Comparison of ENCODE assay signal across 1 cellular context in the genomic region with DNA sequence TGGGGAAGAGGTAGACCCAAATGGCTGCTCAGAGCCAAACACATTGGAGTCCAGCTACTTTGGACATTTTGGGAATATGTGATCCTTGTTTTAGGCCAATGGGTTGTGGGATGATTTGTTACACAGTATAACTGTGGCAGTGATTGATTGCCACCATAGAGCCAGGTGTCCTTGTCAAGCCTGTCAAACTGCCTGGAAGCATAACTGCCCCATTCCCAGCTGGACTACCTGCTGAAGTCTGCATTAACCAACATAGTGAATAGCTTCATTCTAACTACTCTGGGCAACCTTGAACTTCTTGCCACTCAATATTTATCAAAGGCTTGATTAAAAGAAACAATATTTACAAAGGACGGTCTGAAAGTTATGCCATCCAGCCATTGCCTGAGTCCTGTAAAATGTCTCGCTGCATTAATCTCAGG.
TF ChIP-seq lines count a peak whose summit lies in the region.

No MANE protein-coding gene starts in this region.

TF ChIP-seq in HepG2, 621 proteins besides CTCF, POLR2A, EP300 and RAD21 (continued from another document and continues in another):
- TF ChIP-seq, protein P1, sequence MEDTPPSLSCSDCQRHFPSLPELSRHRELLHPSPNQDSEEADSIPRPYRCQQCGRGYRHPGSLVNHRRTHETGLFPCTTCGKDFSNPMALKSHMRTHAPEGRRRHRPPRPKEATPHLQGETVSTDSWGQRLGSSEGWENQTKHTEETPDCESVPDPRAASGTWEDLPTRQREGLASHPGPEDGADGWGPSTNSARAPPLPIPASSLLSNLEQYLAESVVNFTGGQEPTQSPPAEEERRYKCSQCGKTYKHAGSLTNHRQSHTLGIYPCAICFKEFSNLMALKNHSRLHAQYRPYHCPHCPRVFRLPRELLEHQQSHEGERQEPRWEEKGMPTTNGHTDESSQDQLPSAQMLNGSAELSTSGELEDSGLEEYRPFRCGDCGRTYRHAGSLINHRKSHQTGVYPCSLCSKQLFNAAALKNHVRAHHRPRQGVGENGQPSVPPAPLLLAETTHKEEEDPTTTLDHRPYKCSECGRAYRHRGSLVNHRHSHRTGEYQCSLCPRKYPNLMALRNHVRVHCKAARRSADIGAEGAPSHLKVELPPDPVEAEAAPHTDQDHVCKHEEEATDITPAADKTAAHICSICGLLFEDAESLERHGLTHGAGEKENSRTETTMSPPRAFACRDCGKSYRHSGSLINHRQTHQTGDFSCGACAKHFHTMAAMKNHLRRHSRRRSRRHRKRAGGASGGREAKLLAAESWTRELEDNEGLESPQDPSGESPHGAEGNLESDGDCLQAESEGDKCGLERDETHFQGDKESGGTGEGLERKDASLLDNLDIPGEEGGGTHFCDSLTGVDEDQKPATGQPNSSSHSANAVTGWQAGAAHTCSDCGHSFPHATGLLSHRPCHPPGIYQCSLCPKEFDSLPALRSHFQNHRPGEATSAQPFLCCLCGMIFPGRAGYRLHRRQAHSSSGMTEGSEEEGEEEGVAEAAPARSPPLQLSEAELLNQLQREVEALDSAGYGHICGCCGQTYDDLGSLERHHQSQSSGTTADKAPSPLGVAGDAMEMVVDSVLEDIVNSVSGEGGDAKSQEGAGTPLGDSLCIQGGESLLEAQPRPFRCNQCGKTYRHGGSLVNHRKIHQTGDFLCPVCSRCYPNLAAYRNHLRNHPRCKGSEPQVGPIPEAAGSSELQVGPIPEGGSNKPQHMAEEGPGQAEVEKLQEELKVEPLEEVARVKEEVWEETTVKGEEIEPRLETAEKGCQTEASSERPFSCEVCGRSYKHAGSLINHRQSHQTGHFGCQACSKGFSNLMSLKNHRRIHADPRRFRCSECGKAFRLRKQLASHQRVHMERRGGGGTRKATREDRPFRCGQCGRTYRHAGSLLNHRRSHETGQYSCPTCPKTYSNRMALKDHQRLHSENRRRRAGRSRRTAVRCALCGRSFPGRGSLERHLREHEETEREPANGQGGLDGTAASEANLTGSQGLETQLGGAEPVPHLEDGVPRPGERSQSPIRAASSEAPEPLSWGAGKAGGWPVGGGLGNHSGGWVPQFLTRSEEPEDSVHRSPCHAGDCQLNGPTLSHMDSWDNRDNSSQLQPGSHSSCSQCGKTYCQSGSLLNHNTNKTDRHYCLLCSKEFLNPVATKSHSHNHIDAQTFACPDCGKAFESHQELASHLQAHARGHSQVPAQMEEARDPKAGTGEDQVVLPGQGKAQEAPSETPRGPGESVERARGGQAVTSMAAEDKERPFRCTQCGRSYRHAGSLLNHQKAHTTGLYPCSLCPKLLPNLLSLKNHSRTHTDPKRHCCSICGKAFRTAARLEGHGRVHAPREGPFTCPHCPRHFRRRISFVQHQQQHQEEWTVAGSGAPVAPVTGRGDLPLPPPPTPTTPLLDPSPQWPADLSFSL (CRISPR knock-in tag; IDR thresholded peaks at IDR 0.05): no peak
- no peak for TF ChIP-seq ISX (CRISPR knock-in tag; conservative IDR thresholded peaks at IDR 0.05)
- no peak for TF ChIP-seq ZNF607 (CRISPR knock-in tag; IDR thresholded peaks at IDR 0.05; ENCODE audit: borderline replicate concordance)
- peak; percentile 80; the same call in 1 of the 2 replicates for TF ChIP-seq SOX5 (CRISPR knock-in tag; IDR thresholded peaks at IDR 0.05; ENCODE audit: borderline replicate concordance)
- TF ChIP-seq ZNF629 (CRISPR knock-in tag; conservative IDR thresholded peaks at IDR 0.05): no peak
- no peak for TF ChIP-seq NFE2L1 (CRISPR knock-in tag; IDR thresholded peaks at IDR 0.05; ENCODE audit: borderline replicate concordance)
- peak; percentile 66 for TF ChIP-seq SAP130 (CRISPR knock-in tag; IDR thresholded peaks at IDR 0.05; ENCODE audit: low read depth)
- TF ChIP-seq NR2F6 (IDR thresholded peaks at IDR 0.05): peak; percentile 90
- peak; percentile 94 for TF ChIP-seq NR2F6 (CRISPR knock-in tag; IDR thresholded peaks at IDR 0.05)
- TF ChIP-seq ZSCAN12 (CRISPR knock-in tag; IDR thresholded peaks at IDR 0.05): no peak
- TF ChIP-seq NCOR1 (IDR thresholded peaks at IDR 0.05; ENCODE audit: borderline replicate concordance, low read length): peak; percentile 64; the same call in 1 of the 2 replicates
- peak; percentile 46; the same call in 1 of the 2 replicates for TF ChIP-seq CREM (IDR thresholded peaks at IDR 0.05)
- TF ChIP-seq CREM (CRISPR knock-in tag; IDR thresholded peaks at IDR 0.05): no peak
- TF ChIP-seq, protein P2, sequence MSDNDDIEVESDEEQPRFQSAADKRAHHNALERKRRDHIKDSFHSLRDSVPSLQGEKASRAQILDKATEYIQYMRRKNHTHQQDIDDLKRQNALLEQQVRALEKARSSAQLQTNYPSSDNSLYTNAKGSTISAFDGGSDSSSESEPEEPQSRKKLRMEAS (IDR thresholded peaks at IDR 0.05): no peak
- TF ChIP-seq KDM2A (CRISPR knock-in tag; IDR thresholded peaks at IDR 0.05; ENCODE audit: borderline replicate concordance, low read depth): no peak
- TF ChIP-seq MEIS1 (CRISPR knock-in tag; IDR thresholded peaks at IDR 0.05; ENCODE audit: borderline replicate concordance): peak; percentile 97; the same call in 1 of the 2 replicates
- TF ChIP-seq, protein P3, sequence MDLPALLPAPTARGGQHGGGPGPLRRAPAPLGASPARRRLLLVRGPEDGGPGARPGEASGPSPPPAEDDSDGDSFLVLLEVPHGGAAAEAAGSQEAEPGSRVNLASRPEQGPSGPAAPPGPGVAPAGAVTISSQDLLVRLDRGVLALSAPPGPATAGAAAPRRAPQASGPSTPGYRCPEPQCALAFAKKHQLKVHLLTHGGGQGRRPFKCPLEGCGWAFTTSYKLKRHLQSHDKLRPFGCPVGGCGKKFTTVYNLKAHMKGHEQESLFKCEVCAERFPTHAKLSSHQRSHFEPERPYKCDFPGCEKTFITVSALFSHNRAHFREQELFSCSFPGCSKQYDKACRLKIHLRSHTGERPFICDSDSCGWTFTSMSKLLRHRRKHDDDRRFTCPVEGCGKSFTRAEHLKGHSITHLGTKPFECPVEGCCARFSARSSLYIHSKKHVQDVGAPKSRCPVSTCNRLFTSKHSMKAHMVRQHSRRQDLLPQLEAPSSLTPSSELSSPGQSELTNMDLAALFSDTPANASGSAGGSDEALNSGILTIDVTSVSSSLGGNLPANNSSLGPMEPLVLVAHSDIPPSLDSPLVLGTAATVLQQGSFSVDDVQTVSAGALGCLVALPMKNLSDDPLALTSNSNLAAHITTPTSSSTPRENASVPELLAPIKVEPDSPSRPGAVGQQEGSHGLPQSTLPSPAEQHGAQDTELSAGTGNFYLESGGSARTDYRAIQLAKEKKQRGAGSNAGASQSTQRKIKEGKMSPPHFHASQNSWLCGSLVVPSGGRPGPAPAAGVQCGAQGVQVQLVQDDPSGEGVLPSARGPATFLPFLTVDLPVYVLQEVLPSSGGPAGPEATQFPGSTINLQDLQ (CRISPR knock-in tag; IDR thresholded peaks at IDR 0.05): no peak
- TF ChIP-seq, protein P4, sequence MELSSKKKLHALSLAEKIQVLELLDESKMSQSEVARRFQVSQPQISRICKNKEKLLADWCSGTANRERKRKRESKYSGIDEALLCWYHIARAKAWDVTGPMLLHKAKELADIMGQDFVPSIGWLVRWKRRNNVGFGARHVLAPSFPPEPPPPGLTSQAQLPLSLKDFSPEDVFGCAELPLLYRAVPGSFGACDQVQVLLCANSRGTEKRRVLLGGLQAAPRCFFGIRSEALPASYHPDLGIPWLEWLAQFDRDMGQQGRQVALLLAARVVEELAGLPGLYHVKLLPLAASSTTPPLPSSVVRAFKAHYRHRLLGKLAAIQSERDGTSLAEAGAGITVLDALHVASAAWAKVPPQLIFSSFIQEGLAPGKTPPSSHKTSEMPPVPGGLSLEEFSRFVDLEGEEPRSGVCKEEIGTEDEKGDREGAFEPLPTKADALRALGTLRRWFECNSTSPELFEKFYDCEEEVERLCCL (CRISPR knock-in tag; IDR thresholded peaks at IDR 0.05; ENCODE audit: borderline replicate concordance): no peak
- TF ChIP-seq ZNF691 (CRISPR knock-in tag; IDR thresholded peaks at IDR 0.05; ENCODE audit: borderline replicate concordance, low read depth): no peak
- no peak for TF ChIP-seq STAT5B (CRISPR knock-in tag; IDR thresholded peaks at IDR 0.05)
- TF ChIP-seq NR3C1 (CRISPR knock-in tag; IDR thresholded peaks at IDR 0.05): no peak
- no peak for TF ChIP-seq JUN (CRISPR knock-in tag; IDR thresholded peaks at IDR 0.05)
- TF ChIP-seq MTERF4 (CRISPR knock-in tag; IDR thresholded peaks at IDR 0.05): no peak; the same call in 1 of the 2 replicates
- TF ChIP-seq SIN3A (IDR thresholded peaks at IDR 0.05; ENCODE audit: borderline replicate concordance, low read depth, low read length): no peak
- TF ChIP-seq SATB2 (CRISPR knock-in tag; IDR thresholded peaks at IDR 0.05): no peak
- peak; percentile 78; the same call in 1 of the 2 replicates for TF ChIP-seq RXRB (CRISPR knock-in tag; IDR thresholded peaks at IDR 0.05; ENCODE audit: borderline replicate concordance)
- TF ChIP-seq CBX2 (IDR thresholded peaks at IDR 0.05; ENCODE audit: low read depth, low read length): no peak
- TF ChIP-seq CBX2 (CRISPR knock-in tag; IDR thresholded peaks at IDR 0.05; ENCODE audit: low read depth): peak; percentile 65; the same call in 1 of the 2 replicates
- no peak for TF ChIP-seq ATAD3A (CRISPR knock-in tag; IDR thresholded peaks at IDR 0.05)
- TF ChIP-seq, protein P5, sequence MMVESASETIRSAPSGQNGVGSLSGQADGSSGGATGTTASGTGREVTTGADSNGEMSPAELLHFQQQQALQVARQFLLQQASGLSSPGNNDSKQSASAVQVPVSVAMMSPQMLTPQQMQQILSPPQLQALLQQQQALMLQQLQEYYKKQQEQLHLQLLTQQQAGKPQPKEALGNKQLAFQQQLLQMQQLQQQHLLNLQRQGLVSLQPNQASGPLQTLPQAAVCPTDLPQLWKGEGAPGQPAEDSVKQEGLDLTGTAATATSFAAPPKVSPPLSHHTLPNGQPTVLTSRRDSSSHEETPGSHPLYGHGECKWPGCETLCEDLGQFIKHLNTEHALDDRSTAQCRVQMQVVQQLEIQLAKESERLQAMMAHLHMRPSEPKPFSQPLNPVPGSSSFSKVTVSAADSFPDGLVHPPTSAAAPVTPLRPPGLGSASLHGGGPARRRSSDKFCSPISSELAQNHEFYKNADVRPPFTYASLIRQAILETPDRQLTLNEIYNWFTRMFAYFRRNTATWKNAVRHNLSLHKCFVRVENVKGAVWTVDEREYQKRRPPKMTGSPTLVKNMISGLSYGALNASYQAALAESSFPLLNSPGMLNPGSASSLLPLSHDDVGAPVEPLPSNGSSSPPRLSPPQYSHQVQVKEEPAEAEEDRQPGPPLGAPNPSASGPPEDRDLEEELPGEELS (CRISPR knock-in tag; IDR thresholded peaks at IDR 0.05): peak; percentile 69
- no peak for TF ChIP-seq NFKB2 (CRISPR knock-in tag; IDR thresholded peaks at IDR 0.05; ENCODE audit: borderline replicate concordance)
- peak; percentile 70; the same call in 1 of the 2 replicates for TF ChIP-seq TCF7L2 (IDR thresholded peaks at IDR 0.05; ENCODE audit: low read depth, low read length)
- no peak for TF ChIP-seq ZFP36L1 (CRISPR knock-in tag; IDR thresholded peaks at IDR 0.05)
- TF ChIP-seq, protein P6, sequence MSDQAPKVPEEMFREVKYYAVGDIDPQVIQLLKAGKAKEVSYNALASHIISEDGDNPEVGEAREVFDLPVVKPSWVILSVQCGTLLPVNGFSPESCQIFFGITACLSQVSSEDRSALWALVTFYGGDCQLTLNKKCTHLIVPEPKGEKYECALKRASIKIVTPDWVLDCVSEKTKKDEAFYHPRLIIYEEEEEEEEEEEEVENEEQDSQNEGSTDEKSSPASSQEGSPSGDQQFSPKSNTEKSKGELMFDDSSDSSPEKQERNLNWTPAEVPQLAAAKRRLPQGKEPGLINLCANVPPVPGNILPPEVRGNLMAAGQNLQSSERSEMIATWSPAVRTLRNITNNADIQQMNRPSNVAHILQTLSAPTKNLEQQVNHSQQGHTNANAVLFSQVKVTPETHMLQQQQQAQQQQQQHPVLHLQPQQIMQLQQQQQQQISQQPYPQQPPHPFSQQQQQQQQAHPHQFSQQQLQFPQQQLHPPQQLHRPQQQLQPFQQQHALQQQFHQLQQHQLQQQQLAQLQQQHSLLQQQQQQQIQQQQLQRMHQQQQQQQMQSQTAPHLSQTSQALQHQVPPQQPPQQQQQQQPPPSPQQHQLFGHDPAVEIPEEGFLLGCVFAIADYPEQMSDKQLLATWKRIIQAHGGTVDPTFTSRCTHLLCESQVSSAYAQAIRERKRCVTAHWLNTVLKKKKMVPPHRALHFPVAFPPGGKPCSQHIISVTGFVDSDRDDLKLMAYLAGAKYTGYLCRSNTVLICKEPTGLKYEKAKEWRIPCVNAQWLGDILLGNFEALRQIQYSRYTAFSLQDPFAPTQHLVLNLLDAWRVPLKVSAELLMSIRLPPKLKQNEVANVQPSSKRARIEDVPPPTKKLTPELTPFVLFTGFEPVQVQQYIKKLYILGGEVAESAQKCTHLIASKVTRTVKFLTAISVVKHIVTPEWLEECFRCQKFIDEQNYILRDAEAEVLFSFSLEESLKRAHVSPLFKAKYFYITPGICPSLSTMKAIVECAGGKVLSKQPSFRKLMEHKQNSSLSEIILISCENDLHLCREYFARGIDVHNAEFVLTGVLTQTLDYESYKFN (CRISPR knock-in tag; conservative IDR thresholded peaks at IDR 0.05): peak; percentile 71
- TF ChIP-seq, protein P7, sequence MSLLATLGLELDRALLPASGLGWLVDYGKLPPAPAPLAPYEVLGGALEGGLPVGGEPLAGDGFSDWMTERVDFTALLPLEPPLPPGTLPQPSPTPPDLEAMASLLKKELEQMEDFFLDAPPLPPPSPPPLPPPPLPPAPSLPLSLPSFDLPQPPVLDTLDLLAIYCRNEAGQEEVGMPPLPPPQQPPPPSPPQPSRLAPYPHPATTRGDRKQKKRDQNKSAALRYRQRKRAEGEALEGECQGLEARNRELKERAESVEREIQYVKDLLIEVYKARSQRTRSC (CRISPR knock-in tag; IDR thresholded peaks at IDR 0.05; ENCODE audit: low read depth): no peak
- peak; percentile 93 for TF ChIP-seq NCOA2 (CRISPR knock-in tag; IDR thresholded peaks at IDR 0.05)
- TF ChIP-seq RFXANK (CRISPR knock-in tag; IDR thresholded peaks at IDR 0.05): no peak
- no peak for TF ChIP-seq NR0B2 (CRISPR knock-in tag; IDR thresholded peaks at IDR 0.05)
- TF ChIP-seq ZNF530 (CRISPR knock-in tag; IDR thresholded peaks at IDR 0.05; ENCODE audit: low read depth): no peak
- no peak for TF ChIP-seq ZNF468 (CRISPR knock-in tag; IDR thresholded peaks at IDR 0.05)
- TF ChIP-seq ZNF768 (CRISPR knock-in tag; IDR thresholded peaks at IDR 0.05): no peak
- TF ChIP-seq MEF2D (CRISPR knock-in tag; IDR thresholded peaks at IDR 0.05): 0 out of 2 replicates have a peak, but pooled peaks have one; percentile 35
- TF ChIP-seq KDM3A (CRISPR knock-in tag; IDR thresholded peaks at IDR 0.05; ENCODE audit: low read depth): 0 out of 2 replicates have a peak, but pooled peaks have one; percentile 28
